Comparison of ENCODE assay signal across 8 cellular contexts in genomic region chr1:202144510-202145324, GRCh38. TPM values are rescaled to one million over a fixed set of nuclear protein-coding genes. Genes with fewer than 3 reads are reported as not detected.
A peak's percentile ranks its signal among the peaks of the same experiment; 100 is the strongest.
DNase-seq lines count a peak whose midpoint lies in the region; ATAC-seq and TF ChIP-seq lines count a peak whose summit lies in the region.

Gene ARL8A, minus strand, starts transcription at chr1:202144737. Its CDS starts 165 bp downstream, at chr1:202144572.

- no peak for TF ChIP-seq CTCF in GM20000 (IDR thresholded peaks at IDR 0.05; ENCODE audit: extremely low read depth, missing control alignments)
- no peak for TF ChIP-seq CTCF in cardiac muscle cell (IDR thresholded peaks at IDR 0.05; ENCODE audit: low read depth, low read length)
- TF ChIP-seq CTCF in ovary (IDR thresholded peaks at IDR 0.05) = no peak

- peak; percentile 93 for DNase-seq in D341Med (ENCODE audit: low spot score)
- peak; percentile 94 for DNase-seq in GM20000 (ENCODE audit: low spot score)
- peak; percentile 49 for DNase-seq in SK-MEL-5 (ENCODE audit: low read depth, low spot score)
- peak; percentile 41 for DNase-seq in activated naive CD8-positive, alpha-beta T cell treated with anti-CD3 and anti-CD28 coated beads, Interleukin-2, amount 50 U/mL, for 16 hours (ENCODE audit: low read depth, low spot score)
- peak; percentile 47 to 77 for DNase-seq in cardiac muscle cell (ENCODE audit: low read depth in 1 of 2, low spot score in 1 of 2)
- DNase-seq in ovary = peak; percentile 72 to 84 (median 78)

- H3K36me3 ChIP-seq in HUES48 (ENCODE audit: control insufficient read depth, insufficient read depth, low read length) (0 out of 2 replicates have a peak, but pooled peaks cover 5% of the 10 kb centered on the region), cardiac muscle cell (no peaks in the 10 kb centered on the region), ovary (no peaks in the 10 kb centered on the region)

- H3K27me3 ChIP-seq in HUES48 (ENCODE audit: control insufficient read depth, insufficient read depth, low read length) = 0 out of 2 replicates have a peak, but pooled peaks cover 3% of the 10 kb centered on the region
- peaks cover 4% of the 10 kb centered on the region for H3K27me3 ChIP-seq in cardiac muscle cell
- H3K27me3 ChIP-seq in ovary = no peaks in the 10 kb centered on the region

- peak; percentile 70 for TF ChIP-seq POLR2A in ovary (IDR thresholded peaks at IDR 0.05)

- peak within 1 kb of the TSS; percentile 77 for H3K27ac ChIP-seq in HUES48 (ENCODE audit: low read depth, low read length)
- peak within 1 kb of the TSS; percentile 65 for H3K27ac ChIP-seq in cardiac muscle cell
- peak within 1 kb of the TSS; percentile 87 to 92 for H3K27ac ChIP-seq in ovary

- H3K9me3 ChIP-seq in HUES48 (ENCODE audit: control insufficient read depth, insufficient read depth, low read length) (no peaks in the 10 kb centered on the region), cardiac muscle cell (ENCODE audit: low read depth) (no peaks in the 10 kb centered on the region), ovary (no peaks in the 10 kb centered on the region)

- H3K4me3 ChIP-seq in HUES48 (ENCODE audit: low read depth, low read length) (peak within 1 kb of the TSS; percentile 65), cardiac muscle cell (peak within 1 kb of the TSS; percentile 87), ovary (peak within 1 kb of the TSS; percentile 71)

- intact Hi-C loops in ovary (cut with DNase I) = no loop called here

- peak within 1 kb of the TSS; percentile 66 for H3K9ac ChIP-seq in HUES48 (ENCODE audit: low read depth, low read length)

- TF ChIP-seq EP300 in ovary (IDR thresholded peaks at IDR 0.05) = no peak

- 0 to 1% (median 1%) methylated on average over 35 to 70 of the region's 70 CpGs for WGBS in ovary, 3 donors

- H3K4me1 ChIP-seq in HUES48 (ENCODE audit: control insufficient read depth, insufficient read depth, low read length) = peaks cover 13% of the 10 kb centered on the region
- H3K4me1 ChIP-seq in cardiac muscle cell (ENCODE audit: low read depth) = peaks cover 6% of the 10 kb centered on the region
- peaks cover 6% of the 10 kb centered on the region for H3K4me1 ChIP-seq in ovary (ENCODE audit: insufficient read depth)

- no peak for ATAC-seq in GM18858 (IDR thresholded peaks at IDR 0.05; ENCODE audit: unreplicated experiment)

- in situ Hi-C loops in SK-MEL-5 (cut with HindIII; ENCODE audit: low pct_unique_long_range_greater_than_20kb, low sequenced_read_pairs) = no loop called here

RNA-seq across cellular contexts. Expression of gene ARL8A, which starts in this region (rescaled TPM):
- 33.2 and 33.5 TPM in 2 replicates for total RNA-seq in SK-MEL-5 (2014; rRNA removed; shearing (Covaris generic))
- 42.3 and 48.3 TPM in 2 replicates for polyA plus RNA-seq in SK-MEL-5 (2015; cell fraction: cytosol; rRNA removed)
- polyA plus RNA-seq in SK-MEL-5 (2015; cell fraction: nucleus; rRNA removed) = 17.1 and 42.8 TPM in 2 replicates
- 42.1 and 42.5 TPM in 2 replicates for total RNA-seq in cardiac muscle cell
- polyA plus RNA-seq in cardiac muscle cell = 45.3 and 49.1 TPM in 2 replicates
- total RNA-seq in ovary = 10 to 100 TPM; 20.0 to 95.9 (median 67.6) TPM
- 10 to 100 TPM; 26.6 to 65.8 TPM for polyA plus RNA-seq in ovary

Comparison
In these comparisons a context has a peak if more than half of its experiments do, and no peak if none do; other contexts are left out.
1. DNase-seq: peak in every context shown above with its lines; median percentile 94 in GM20000; 93 in D341Med; 78 in ovary; 62 in cardiac muscle cell; 49 in SK-MEL-5; 41 in activated naive CD8-positive, alpha-beta T cell treated with anti-CD3 and anti-CD28 coated beads, Interleukin-2, amount 50 U/mL, for 16 hours.